ENCODE assay signal across 9 cellular contexts in the genomic region with DNA sequence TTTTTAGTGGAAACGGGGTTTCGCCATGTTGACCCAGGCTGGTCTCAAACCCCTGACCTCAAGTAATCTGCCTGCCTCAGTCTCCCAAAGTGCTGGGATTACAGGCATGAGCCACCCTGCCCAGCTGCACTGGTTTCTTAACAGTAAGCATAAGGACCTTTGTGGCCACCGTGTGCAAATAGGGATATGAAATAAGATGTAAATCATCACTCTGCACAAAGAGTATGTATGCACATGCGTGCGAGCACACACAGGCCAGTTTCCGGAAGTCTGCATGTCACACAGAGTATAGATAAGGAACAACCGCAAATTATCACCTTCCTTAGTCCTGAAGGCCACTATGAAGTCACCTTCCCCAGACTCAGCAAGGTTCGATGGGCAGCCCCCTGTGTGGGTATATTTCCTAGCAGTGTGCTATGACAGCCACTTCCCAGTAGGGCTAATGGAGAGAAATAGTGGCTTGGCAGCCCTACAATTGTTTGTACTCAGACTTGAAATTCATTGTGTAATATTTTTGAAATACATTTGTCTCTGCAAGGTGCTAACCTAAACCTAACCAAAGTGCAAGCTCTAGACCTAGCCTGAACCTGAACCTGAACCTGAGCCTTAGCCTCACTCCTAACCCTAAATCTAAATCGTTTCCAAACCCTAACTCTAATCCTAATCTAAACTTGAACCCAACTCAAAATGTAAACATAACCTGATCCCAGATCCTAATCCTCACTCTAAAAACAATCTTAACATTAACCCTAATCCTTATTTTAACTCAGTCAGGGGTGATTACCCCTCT. TPM values are rescaled to one million over a fixed set of nuclear protein-coding genes. Genes with fewer than 3 reads are reported as not detected.
DNase-seq lines count a peak whose midpoint lies in the region; ATAC-seq and TF ChIP-seq lines count a peak whose summit lies in the region.
"Had no signal": no experiment of that assay in that cellular context is flagged by ENCODE, and none has a peak within 500 bp of the region (broad histone marks: within the 10 kb centered on the region; RNA-seq: fewer than 3 reads in every experiment).

No MANE protein-coding gene starts in this region.

- H3K27me3 Mint-ChIP-seq in CD4-positive, alpha-beta T cell = no peaks in the 10 kb centered on the region
- peaks cover 5% of the 10 kb centered on the region for H3K27me3 Mint-ChIP-seq in activated naive CD4-positive, alpha-beta T cell treated with anti-CD3 and anti-CD28 coated beads for 36 hours (ENCODE audit: low read depth)
- H3K27me3 Mint-ChIP-seq: activated naive CD8-positive, alpha-beta T cell had no signal

- peak; percentile 37 for ATAC-seq in CD4-positive, alpha-beta T cell (ENCODE audit: poor library complexity)
- peak; percentile 93 for ATAC-seq in HG03159 (IDR thresholded peaks at IDR 0.05; ENCODE audit: unreplicated experiment)

- no peak for DNase-seq in CD4-positive, alpha-beta T cell
- DNase-seq in GM19238 (ENCODE audit: insufficient read length, low spot score) (peak; percentile 55), NCI-H2171 (lab: John Stamatoyannopoulos, UW) (no peak), ecto neural progenitor cell (ENCODE audit: low spot score) (no peak), NCI-H345 (lab: John Stamatoyannopoulos, UW) (no peak)
- peak; percentile 50 for DNase-seq in activated naive CD4-positive, alpha-beta T cell treated with anti-CD3 and anti-CD28 coated beads for 36 hours
- DNase-seq in effector CD8-positive, alpha-beta T cell (lab: John Stamatoyannopoulos, UW) = no peak

- intact Hi-C loops in CD4-positive, alpha-beta T cell (cut with DNase I, micrococcal nuclease) = loop anchor here in 1 of 2 experiments (10.0 kb wide), 1 partner anchor 46 kb away; no protein-coding TSS in a partner anchor
- intact Hi-C loops in activated naive CD4-positive, alpha-beta T cell treated with anti-CD3 and anti-CD28 coated beads for 36 hours (cut with micrococcal nuclease) = no loop called here

- H3K4me3 Mint-ChIP-seq in CD4-positive, alpha-beta T cell = no peak overlapping the region
- H3K4me3 Mint-ChIP-seq in activated naive CD4-positive, alpha-beta T cell treated with anti-CD3 and anti-CD28 coated beads for 36 hours = no peak overlapping the region
- H3K4me3 Mint-ChIP-seq: activated naive CD8-positive, alpha-beta T cell had no signal

- TF ChIP-seq CTCF in CD4-positive, alpha-beta T cell (IDR thresholded peaks at IDR 0.05) = no peak

- H3K9me3 Mint-ChIP-seq in CD4-positive, alpha-beta T cell = no peaks in the 10 kb centered on the region
- H3K9me3 Mint-ChIP-seq in activated naive CD4-positive, alpha-beta T cell treated with anti-CD3 and anti-CD28 coated beads for 36 hours = no peaks in the 10 kb centered on the region

- peaks cover 5% of the 10 kb centered on the region for H3K4me1 Mint-ChIP-seq in CD4-positive, alpha-beta T cell (ENCODE audit: low read depth)
- peaks cover 9% of the 10 kb centered on the region for H3K4me1 Mint-ChIP-seq in activated naive CD4-positive, alpha-beta T cell treated with anti-CD3 and anti-CD28 coated beads for 36 hours (ENCODE audit: low read depth)

- POLR2A ChIA-PET in CD4-positive, alpha-beta T cell (lab: Charles Lee) = interaction anchor here (0.6 kb wide), 1 partner anchor 137 kb away, joined by 3 read pairs; no protein-coding TSS in a partner anchor

- H3K9me3 ChIP-seq in CD4-positive, alpha-beta T cell (ENCODE audit: control insufficient read depth, low read length) = no peaks in the 10 kb centered on the region

- no peaks in the 10 kb centered on the region for H3K27me3 ChIP-seq in CD4-positive, alpha-beta T cell (ENCODE audit: control insufficient read depth, insufficient read depth, low read length)

- CTCF ChIA-PET in CD4-positive, alpha-beta T cell (lab: Charles Lee) = interaction anchor here (1.1 kb wide), 1 partner anchor 21 kb away, joined by 3 read pairs; no protein-coding TSS in a partner anchor
- CTCF ChIA-PET in activated naive CD4-positive, alpha-beta T cell treated with anti-CD3 and anti-CD28 coated beads for 36 hours (lab: Charles Lee) = interaction anchor here (1.0 to 1.6 kb wide), 5 partner anchors 13 to 143 kb away, joined by 3 to 6 read pairs (median 3); no protein-coding TSS in a partner anchor

- H3K36me3 Mint-ChIP-seq in CD4-positive, alpha-beta T cell (ENCODE audit: low read depth) = no peaks in the 10 kb centered on the region
- H3K36me3 Mint-ChIP-seq in activated naive CD4-positive, alpha-beta T cell treated with anti-CD3 and anti-CD28 coated beads for 36 hours (ENCODE audit: low read depth) = no peaks in the 10 kb centered on the region
- H3K36me3 Mint-ChIP-seq: activated naive CD8-positive, alpha-beta T cell had no signal

- no peak overlapping the region for H3K27ac Mint-ChIP-seq in CD4-positive, alpha-beta T cell
- peak overlapping the region; percentile 0 for H3K27ac Mint-ChIP-seq in activated naive CD4-positive, alpha-beta T cell treated with anti-CD3 and anti-CD28 coated beads for 36 hours
- H3K27ac Mint-ChIP-seq: activated naive CD8-positive, alpha-beta T cell had no signal

- H3K27ac ChIP-seq in CD4-positive, alpha-beta T cell (ENCODE audit: low read depth, low read length) = no peak overlapping the region

RNA-seq across cellular contexts. Expression of a gene that starts 48.4 kb away (rescaled TPM):
- 10 to 100 TPM; 92.0 to 95.1 TPM for total RNA-seq in CD4-positive, alpha-beta T cell
- total RNA-seq in activated naive CD4-positive, alpha-beta T cell treated with anti-CD3 and anti-CD28 coated beads for 36 hours = 10 to 100 TPM; 60.3 to 60.5 TPM

RNA-seq across cellular contexts. Expression of a gene that starts 52.4 kb away (rescaled TPM):
- not detected for total RNA-seq in CD4-positive, alpha-beta T cell
- not detected for total RNA-seq in activated naive CD4-positive, alpha-beta T cell treated with anti-CD3 and anti-CD28 coated beads for 36 hours

Comparison
In these comparisons a context has a peak if more than half of its experiments do, and no peak if none do; other contexts are left out.
1. DNase-seq: peak in GM19238 (single experiment) and activated naive CD4-positive, alpha-beta T cell treated with anti-CD3 and anti-CD28 coated beads for 36 hours (single experiment); none in CD4-positive, alpha-beta T cell (0 of 10), NCI-H2171 (single experiment), effector CD8-positive, alpha-beta T cell (single experiment), ecto neural progenitor cell (single experiment) and NCI-H345 (single experiment).